Comparison of ENCODE assay signal across 28 cellular contexts in genomic region chr5:6830643-6831239, GRCh38.
DNase-seq lines count a peak whose midpoint lies in the region; ATAC-seq, FAIRE-seq and TF ChIP-seq lines count a peak whose summit lies in the region.
"Had no signal": no experiment of that assay in that cellular context is flagged by ENCODE, and none has a peak within 500 bp of the region (broad histone marks: within the 10 kb centered on the region; RNA-seq: fewer than 3 reads in every experiment).

No MANE protein-coding gene starts in this region.

- H2AFZ ChIP-seq in H1 (ENCODE audit: low read length), result no peak overlapping the region

- peaks cover 2% of the 10 kb centered on the region; the same call in 1 of the 2 replicates for H3K23me2 ChIP-seq in H1 (ENCODE audit: low read depth, low read length)

- peak overlapping the region; percentile 44 for H3K4ac ChIP-seq in H1 (replicated peaks; ENCODE audit: insufficient read length, low read depth, low read length)

- H3K27me3 ChIP-seq in H1 (replicated peaks in 1 of 4; ENCODE audit: control insufficient read depth in 3 of 4, extremely low read depth in 1 of 4, insufficient read depth in 3 of 4, low read length in 3 of 4), result peaks cover 0 to 2% (median 0%) of the 10 kb centered on the region in 4 experiments; a peak in 2 of 7 replicates
- H3K27me3 ChIP-seq in upper lobe of right lung, result peaks cover 5% of the 10 kb centered on the region
- H3K27me3 ChIP-seq: BE2C had no signal

- peaks cover 21% of the 10 kb centered on the region for H3K9me3 Mint-ChIP-seq in activated naive CD4-positive, alpha-beta T cell treated with anti-CD3 and anti-CD28 coated beads, Interleukin-2, amount 10 ng/mL, durations not matched to agents 7 days and 5 days
- H3K9me3 Mint-ChIP-seq: activated naive CD4-positive, alpha-beta T cell treated with anti-CD3 and anti-CD28 coated beads, Interleukin-2, amount 50 U/mL, for 24 hours had no signal

- H3K18ac ChIP-seq in H1 (ENCODE audit: extremely low read depth, low read length), result no peak overlapping the region

- no peaks in the 10 kb centered on the region; a peak in 1 of 8 replicates for H3K36me3 ChIP-seq in H1 (ENCODE audit: control insufficient read depth in 2 of 4, insufficient read depth in 4 of 4, low read length in 3 of 4)
- no peaks in the 10 kb centered on the region for H3K36me3 ChIP-seq in upper lobe of right lung
- H3K36me3 ChIP-seq: BE2C, esophagus muscularis mucosa, HAP-1, heart right ventricle, lower lobe of right lung, prostate gland, thoracic aorta had no signal

- FAIRE-seq in H1 (lab: Jason Lieb, UNC), result no peak
- FAIRE-seq: GM19239 had no signal

- H3K4me1 ChIP-seq in H1 (replicated peaks in 1 of 4; ENCODE audit: control insufficient read depth in 3 of 4, insufficient read depth in 4 of 4, low read length in 3 of 4) (no peaks in the 10 kb centered on the region), upper lobe of right lung (no peaks in the 10 kb centered on the region)
- H3K4me1 ChIP-seq: HAP-1, lower lobe of right lung, prostate gland had no signal

- TF ChIP-seq CTCF in NB4 (IDR thresholded peaks at IDR 0.05; ENCODE audit: low read depth, low read length) (no peak), H1 (IDR thresholded peaks at IDR 0.05; ENCODE audit: control extremely low read depth in 1 of 3, insufficient read depth in 1 of 3, low read depth in 1 of 3, low read length in 3 of 3) (no peak), upper lobe of right lung (IDR thresholded peaks at IDR 0.05) (no peak)

- CTCF ChIA-PET in activated naive CD4-positive, alpha-beta T cell treated with anti-CD3 and anti-CD28 coated beads, Interleukin-2, amount 10 ng/mL, durations not matched to agents 7 days and 5 days (lab: Charles Lee), result interaction anchor here (2.2 to 2.6 kb wide), 2 partner anchors 8 to 11 kb away, joined by 7 to 10 read pairs; no protein-coding TSS in a partner anchor
- CTCF ChIA-PET in H1 (lab: Charles Lee; ENCODE audit: partially characterized antibody), result interaction anchor here (1.2 to 9.2 kb wide), 4 partner anchors 8 to 65 kb away, joined by 5 to 45 read pairs (median 7); no protein-coding TSS in a partner anchor

- H2BK5ac ChIP-seq in H1 (ENCODE audit: low read depth, low read length), result peak overlapping the region; percentile 1; the same call in 1 of the 2 replicates

- no peak overlapping the region for H3K56ac ChIP-seq in H1 (replicated peaks; ENCODE audit: insufficient read length, low read depth, low read length)

- H3K27me3 Mint-ChIP-seq in activated naive CD4-positive, alpha-beta T cell treated with anti-CD3 and anti-CD28 coated beads, Interleukin-2, amount 10 ng/mL, durations not matched to agents 7 days and 5 days, result no peaks in the 10 kb centered on the region
- H3K27me3 Mint-ChIP-seq: activated naive CD4-positive, alpha-beta T cell treated with anti-CD3 and anti-CD28 coated beads, Interleukin-2, amount 50 U/mL, for 24 hours; dendritic cell treated with granulocyte-macrophage colony-stimulating factor and Interleukin-4, amounts not matched to agents 40 ng/mL and 50 ng/mL, for 4 days; T-helper 17 cell had no signal

- TF ChIP-seq RAD21 in H1 (IDR thresholded peaks at IDR 0.05 in 1 of 2, conservative IDR thresholded peaks at IDR 0.05 in 1 of 2; ENCODE audit: low read depth in 2 of 2, low read length in 2 of 2), result no peak

- peak; percentile 12 for ATAC-seq in upper lobe of right lung
- ATAC-seq: T-helper 17 cell had no signal

- no peak overlapping the region for H4K5ac ChIP-seq in H1 (ENCODE audit: insufficient read length, low read depth, low read length)

- peaks cover 6 to 7% of the 10 kb centered on the region in 2 experiments; a peak in 3 of 4 replicates for H3K9me3 ChIP-seq in H1 (ENCODE audit: insufficient read depth in 2 of 2, low read depth in 1 of 2, low read length in 1 of 2)
- no peaks in the 10 kb centered on the region for H3K9me3 ChIP-seq in upper lobe of right lung
- H3K9me3 ChIP-seq: BE2C, esophagus muscularis mucosa, HAP-1, heart right ventricle, lower lobe of right lung, prostate gland, thoracic aorta had no signal

- H3K79me1 ChIP-seq in H1 (ENCODE audit: low read depth, low read length), result no peaks in the 10 kb centered on the region

- H4K20me1 ChIP-seq in H1 (replicated peaks in 1 of 2; ENCODE audit: control insufficient read depth in 1 of 2, insufficient read depth in 2 of 2, low read length in 2 of 2), result peaks cover 0 to 5% of the 10 kb centered on the region in 2 experiments

- no peak overlapping the region for H2BK15ac ChIP-seq in H1 (ENCODE audit: low read length)

- H3K27ac ChIP-seq in H1 (ENCODE audit: low read depth, low read length), result no peak overlapping the region
- H3K27ac ChIP-seq in upper lobe of right lung, result no peak overlapping the region
- H3K27ac ChIP-seq: esophagus muscularis mucosa, heart right ventricle, lower lobe of right lung, prostate gland, RWPE1, thoracic aorta had no signal

- no peak overlapping the region for H2BK12ac ChIP-seq in H1 (ENCODE audit: low read depth, low read length)

- peak overlapping the region; percentile 94 for H3K14ac ChIP-seq in H1 (ENCODE audit: insufficient read length)

- no peak overlapping the region for H3K23ac ChIP-seq in H1 (ENCODE audit: insufficient read length)

- no peak overlapping the region for H3K4me2 ChIP-seq in H1 (ENCODE audit: insufficient read depth in 1 of 2, low read depth in 2 of 2, low read length in 2 of 2)

- H3K36me3 Mint-ChIP-seq in activated naive CD4-positive, alpha-beta T cell treated with anti-CD3 and anti-CD28 coated beads, Interleukin-2, amount 10 ng/mL, durations not matched to agents 7 days and 5 days, result peaks cover 10% of the 10 kb centered on the region
- H3K36me3 Mint-ChIP-seq: activated naive CD4-positive, alpha-beta T cell treated with anti-CD3 and anti-CD28 coated beads, Interleukin-2, amount 50 U/mL, for 24 hours had no signal

- no peak overlapping the region for H3K4me3 Mint-ChIP-seq in activated naive CD4-positive, alpha-beta T cell treated with anti-CD3 and anti-CD28 coated beads, Interleukin-2, amount 10 ng/mL, durations not matched to agents 7 days and 5 days
- H3K4me3 Mint-ChIP-seq: activated naive CD4-positive, alpha-beta T cell treated with anti-CD3 and anti-CD28 coated beads, Interleukin-2, amount 50 U/mL, for 24 hours; dendritic cell treated with granulocyte-macrophage colony-stimulating factor and Interleukin-4, amounts not matched to agents 40 ng/mL and 50 ng/mL, for 4 days; T-helper 17 cell had no signal

- peak overlapping the region; percentile 48 for H4K91ac ChIP-seq in H1 (replicated peaks; ENCODE audit: insufficient read length, low read length)

- H3K9ac ChIP-seq in H1 (replicated peaks in 1 of 4; ENCODE audit: extremely low read depth in 1 of 4, low read depth in 3 of 4, low read length in 3 of 4), result peak overlapping the region in 1 of 4 experiments; percentile 2; a peak in 1 of 7 replicates

- POLR2A ChIA-PET in H1 (lab: Charles Lee; ENCODE audit: partially characterized antibody), result no interaction called here

- TF ChIP-seq EP300 in H1 (IDR thresholded peaks at IDR 0.05; ENCODE audit: borderline replicate concordance in 1 of 2, low read depth in 2 of 2, low read length in 2 of 2), result no peak

- no peak for DNase-seq in activated naive CD4-positive, alpha-beta T cell treated with anti-CD3 and anti-CD28 coated beads, Interleukin-2, amount 10 ng/mL, durations not matched to agents 7 days and 5 days
- DNase-seq in activated naive CD4-positive, alpha-beta T cell treated with anti-CD3 and anti-CD28 coated beads, Interleukin-2, amount 50 U/mL, for 16 hours, result no peak
- peak; percentile 10 for DNase-seq in NB4 (ENCODE audit: low read depth)
- DNase-seq in H1 (ENCODE audit: low read depth in 1 of 2, low spot score in 2 of 2), result no peak
- DNase-seq in upper lobe of right lung, result no peak
- DNase-seq in posterior vena cava (ENCODE audit: low spot score), result no peak
- no peak for DNase-seq in cerebellum (ENCODE audit: low spot score)
- DNase-seq in HuH-7.5 (ENCODE audit: low spot score), result no peak
- DNase-seq: activated CD4-positive, alpha-beta T cell treated with anti-CD3 and anti-CD28 coated beads for 1 hour; aorta; BE2C; foreskin melanocyte; heart right ventricle; Karpas-422; lower lobe of right lung; NCI-H146; NCI-H446; NCI-H82; stimulated activated naive CD4-positive, alpha-beta T cell treated with Interleukin-2 at 50 U/mL for 16 hours; T-helper 17 cell had no signal

- H3K4me3 ChIP-seq in NB4 (ENCODE audit: low read depth, low read length), result no peak overlapping the region
- no peak overlapping the region for H3K4me3 ChIP-seq in H1 (ENCODE audit: extremely low read depth in 1 of 4, insufficient read depth in 2 of 4, low read depth in 3 of 4, low read length in 4 of 4)
- no peak overlapping the region for H3K4me3 ChIP-seq in upper lobe of right lung
- H3K4me3 ChIP-seq: esophagus muscularis mucosa, HAP-1, heart right ventricle, lower lobe of right lung, prostate gland, thoracic aorta had no signal

- peaks cover 79% of the 10 kb centered on the region for H3K4me1 Mint-ChIP-seq in activated naive CD4-positive, alpha-beta T cell treated with anti-CD3 and anti-CD28 coated beads, Interleukin-2, amount 10 ng/mL, durations not matched to agents 7 days and 5 days

- no peaks in the 10 kb centered on the region for H3K79me2 ChIP-seq in H1 (ENCODE audit: control insufficient read depth in 1 of 2, insufficient read depth in 2 of 2, low read length in 2 of 2)

- no peak overlapping the region for H2AK5ac ChIP-seq in H1 (ENCODE audit: low read depth, low read length)

- H3K27ac Mint-ChIP-seq in activated naive CD4-positive, alpha-beta T cell treated with anti-CD3 and anti-CD28 coated beads, Interleukin-2, amount 10 ng/mL, durations not matched to agents 7 days and 5 days, result peak overlapping the region; percentile 19
- H3K27ac Mint-ChIP-seq: activated naive CD4-positive, alpha-beta T cell treated with anti-CD3 and anti-CD28 coated beads, Interleukin-2, amount 50 U/mL, for 24 hours; dendritic cell treated with granulocyte-macrophage colony-stimulating factor and Interleukin-4, amounts not matched to agents 40 ng/mL and 50 ng/mL, for 4 days had no signal

- no peak overlapping the region for H2BK20ac ChIP-seq in H1 (ENCODE audit: low read length)

- no peak overlapping the region for H4K8ac ChIP-seq in H1 (ENCODE audit: extremely low read depth, insufficient read depth, low read length)

- 87% methylated on average over 15 of the region's 15 CpGs; no CpG with 5 or more reads in 1 of the 2 experiments for WGBS in H1 (ENCODE audit: extremely low coverage in 1 of 2, insufficient coverage in 1 of 2, insufficient read length in 1 of 2, insufficient replicate concordance in 2 of 2, low coverage in 1 of 2, low lambda C conversion rate in 2 of 2, missing lambda C conversion rate in 1 of 2), 2 experiments

- TF ChIP-seq POLR2A in NB4 (IDR thresholded peaks at IDR 0.05; ENCODE audit: extremely low read depth, insufficient read length) (no peak), H1 (IDR thresholded peaks at IDR 0.05; ENCODE audit: control extremely low read depth in 1 of 2, low read depth in 2 of 2, low read length in 2 of 2) (no peak)

- H2BK120ac ChIP-seq in H1 (replicated peaks; ENCODE audit: low read depth, low read length), result no peak overlapping the region

- intact Hi-C loops in upper lobe of right lung (cut with DNase I) (no loop called here), posterior vena cava (cut with DNase I) (no loop called here)

TF ChIP-seq in H1, 55 proteins besides CTCF, POLR2A, EP300 and RAD21 (continues in another document):
- no peak for TF ChIP-seq HDAC6 (IDR thresholded peaks at IDR 0.05; ENCODE audit: low read depth, low read length)
- no peak for TF ChIP-seq TBP (IDR thresholded peaks at IDR 0.05; ENCODE audit: low read depth, low read length)
